In the genomic region with DNA sequence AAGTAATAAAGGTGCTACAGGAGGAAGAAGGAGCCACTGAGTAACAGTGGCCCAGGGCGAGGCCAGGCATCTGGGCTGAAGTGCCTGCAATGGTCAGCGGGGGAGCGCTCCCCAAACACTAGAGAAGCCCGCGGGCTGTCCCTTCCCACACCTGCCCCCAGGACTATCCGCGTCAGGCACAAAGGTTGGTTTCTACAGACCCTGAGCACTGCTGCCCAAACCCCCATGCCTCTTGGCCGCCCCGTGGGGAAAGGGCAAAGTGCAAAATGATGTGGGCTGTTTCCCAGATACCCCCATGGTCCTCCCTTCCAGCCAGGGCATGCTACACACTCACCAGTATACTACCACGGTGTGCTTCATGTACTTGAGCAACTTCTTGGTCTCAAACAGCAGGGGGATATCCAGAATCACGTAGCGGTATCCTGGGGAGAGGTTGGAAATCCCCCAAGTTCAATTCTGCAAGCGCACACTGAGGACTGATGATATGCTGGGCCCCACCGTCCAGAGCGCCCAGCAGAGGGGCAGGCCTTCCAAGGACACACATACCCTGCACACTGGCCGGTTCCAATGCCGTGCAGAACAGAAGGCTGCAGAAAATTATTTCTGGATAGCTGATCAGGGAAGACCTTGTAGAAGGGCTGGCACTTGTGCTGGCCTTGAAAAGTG, we compare ENCODE assay signal across 16 cellular contexts.
"Had no signal": no experiment of that assay in that cellular context is flagged by ENCODE, and none has a peak within 500 bp of the region (broad histone marks: within the 10 kb centered on the region; RNA-seq: fewer than 3 reads in every experiment).

No MANE protein-coding gene starts in this region.

- H3K27me3 ChIP-seq: right lobe of liver, upper lobe of left lung had no signal

- H3K4me3 ChIP-seq: lower lobe of right lung, psoas muscle, right lobe of liver, upper lobe of left lung had no signal

- H3K4me3 Mint-ChIP-seq: activated CD4-positive, alpha-beta memory T cell treated with anti-CD3 and anti-CD28 coated beads for 36 hours; activated naive CD8-positive, alpha-beta T cell; activated T-cell treated with anti-CD3 and anti-CD28 coated beads, Interleukin-2, amount 50 U/mL, for 4 hours; naive B cell had no signal

- ATAC-seq: activated T-cell treated with anti-CD3 and anti-CD28 coated beads, Interleukin-2, amount 50 U/mL, for 4 hours; esophagus mucosa; left cardiac atrium; lower lobe of right lung; psoas muscle had no signal

- DNase-seq: activated CD4-positive, alpha-beta memory T cell treated with anti-CD3 and anti-CD28 coated beads for 36 hours; activated gamma-delta T cell; activated T-cell treated with anti-CD3 and anti-CD28 coated beads, Interleukin-2, amount 50 U/mL, for 4 hours; aorta; left cardiac atrium; lower lobe of right lung; midbrain; naive B cell; occipital lobe; psoas muscle; right lobe of liver; stimulated activated naive B cell treated with anti-CD40 and anti-IgM and Interleukin-4, amounts not matched to agents 10 μg/mL and 1 μg/mL and 100 μg/mL, for 72 hours; T1000; upper lobe of left lung had no signal

- H3K27me3 Mint-ChIP-seq: activated CD4-positive, alpha-beta memory T cell treated with anti-CD3 and anti-CD28 coated beads for 36 hours; activated naive CD8-positive, alpha-beta T cell; naive B cell; stimulated activated naive B cell treated with anti-CD40 and anti-IgM and Interleukin-4, amounts not matched to agents 10 μg/mL and 1 μg/mL and 100 μg/mL, for 72 hours had no signal

- H3K27ac ChIP-seq: lower lobe of right lung, psoas muscle, right lobe of liver, upper lobe of left lung had no signal

- H3K27ac Mint-ChIP-seq: activated CD4-positive, alpha-beta memory T cell treated with anti-CD3 and anti-CD28 coated beads for 36 hours; activated naive CD8-positive, alpha-beta T cell; stimulated activated naive B cell treated with anti-CD40 and anti-IgM and Interleukin-4, amounts not matched to agents 10 μg/mL and 1 μg/mL and 100 μg/mL, for 72 hours had no signal

- H3K9me3 ChIP-seq: lower lobe of right lung, psoas muscle, right lobe of liver, upper lobe of left lung had no signal

- H3K9me3 Mint-ChIP-seq: activated CD4-positive, alpha-beta memory T cell treated with anti-CD3 and anti-CD28 coated beads for 36 hours; activated T-cell treated with anti-CD3 and anti-CD28 coated beads, Interleukin-2, amount 50 U/mL, for 4 hours; naive B cell; stimulated activated naive B cell treated with anti-CD40 and anti-IgM and Interleukin-4, amounts not matched to agents 10 μg/mL and 1 μg/mL and 100 μg/mL, for 72 hours had no signal
